In the genomic region with DNA sequence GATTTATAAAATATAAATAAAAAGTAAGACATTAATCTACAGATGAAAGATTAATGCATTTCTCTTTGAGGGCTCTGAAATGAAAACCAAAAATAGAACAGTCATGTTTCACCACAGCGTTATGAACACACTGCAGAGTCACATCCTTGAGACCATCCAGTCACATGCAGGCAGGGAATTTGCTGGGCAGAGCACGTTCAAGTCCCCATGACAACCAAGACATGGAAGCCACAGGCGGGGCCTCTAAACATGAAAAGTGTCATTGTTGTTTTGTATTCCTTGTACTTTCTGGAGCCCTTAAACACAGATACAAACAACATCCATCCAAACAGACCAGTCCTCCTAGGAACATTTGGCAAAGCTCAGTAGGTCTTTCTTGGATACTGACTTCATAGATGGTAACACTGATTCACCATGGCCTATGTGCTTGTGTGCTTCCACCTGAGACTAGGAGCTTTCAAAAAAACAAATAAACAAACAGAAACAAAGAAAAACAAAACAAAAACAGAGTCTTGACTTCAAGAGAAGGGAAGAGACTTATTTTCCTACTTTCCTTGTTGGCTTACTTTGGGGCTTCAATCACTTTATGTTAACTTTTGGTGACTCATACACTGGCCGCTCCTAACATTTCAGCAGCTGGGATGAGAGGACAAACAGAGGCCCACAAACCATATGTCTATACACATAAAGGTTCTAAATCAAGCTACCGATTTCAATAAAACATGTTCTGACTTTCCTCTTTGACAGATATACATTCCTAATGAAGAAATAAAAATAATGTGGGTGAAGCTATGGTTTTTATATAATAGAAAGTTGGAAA, we compare ENCODE assay signal across 22 cellular contexts.
"Had no signal": no experiment of that assay in that cellular context is flagged by ENCODE, and none has a peak within 500 bp of the region (broad histone marks: within the 10 kb centered on the region; RNA-seq: fewer than 3 reads in every experiment).

No MANE protein-coding gene starts in this region.

- H3K36me3 Mint-ChIP-seq: activated CD4-positive, alpha-beta memory T cell treated with anti-CD3 and anti-CD28 coated beads for 36 hours; activated CD8-positive, alpha-beta memory T cell treated with anti-CD3 and anti-CD28 coated beads, Interleukin-2, amount 10 ng/mL, durations not matched to agents 7 days and 5 days; natural killer cell had no signal

- H3K27ac ChIP-seq: foreskin keratinocyte, suprapubic skin had no signal

- H3K4me3 ChIP-seq: mucosa of descending colon, smooth muscle cell, suprapubic skin had no signal

- H3K27me3 ChIP-seq: suprapubic skin had no signal

- DNase-seq: activated CD4-positive, alpha-beta memory T cell treated with anti-CD3 and anti-CD28 coated beads for 36 hours; activated CD4-positive, alpha-beta T cell treated with anti-CD3 and anti-CD28 coated beads for 36 hours; activated CD8-positive, alpha-beta memory T cell treated with anti-CD3 and anti-CD28 coated beads, Interleukin-2, amount 10 ng/mL, durations not matched to agents 7 days and 5 days; activated naive CD4-positive, alpha-beta T cell treated with anti-CD3 and anti-CD28 coated beads for 36 hours; activated naive CD8-positive, alpha-beta T cell treated with anti-CD3 and anti-CD28 coated beads, Interleukin-2, amount 50 U/mL, for 24 hours; activated T-cell treated with anti-CD3 and anti-CD28 coated beads, Interleukin-2, amount 50 U/mL, for 1 hour; aorta; effector CD8-positive, alpha-beta T cell; foreskin keratinocyte; islet precursor cell; mucosa of descending colon; natural killer cell; posterior cingulate gyrus; right cardiac atrium; stimulated activated CD4-positive, alpha-beta T cell treated with anti-CD3 and anti-CD28 coated beads, Interleukin-4, amount 100 ng/mL, for 4 hours; stimulated activated CD8-positive, alpha-beta memory T cell treated with anti-CD3 and anti-CD28 coated beads, Interleukin-4, amount 100 ng/mL, for 48 hours; stimulated activated naive CD4-positive, alpha-beta T cell treated with Interleukin-2 at 50 U/mL for 16 hours; T-helper 17 cell; trophoblast cell had no signal

- H3K27ac Mint-ChIP-seq: activated CD4-positive, alpha-beta memory T cell treated with anti-CD3 and anti-CD28 coated beads for 36 hours; activated CD4-positive, alpha-beta T cell treated with anti-CD3 and anti-CD28 coated beads for 36 hours; activated CD8-positive, alpha-beta memory T cell treated with anti-CD3 and anti-CD28 coated beads, Interleukin-2, amount 10 ng/mL, durations not matched to agents 7 days and 5 days; activated naive CD4-positive, alpha-beta T cell treated with anti-CD3 and anti-CD28 coated beads for 36 hours; activated naive CD8-positive, alpha-beta T cell treated with anti-CD3 and anti-CD28 coated beads, Interleukin-2, amount 50 U/mL, for 24 hours; activated T-helper 2 cell treated with anti-CD3 and anti-CD28 coated beads, Interferon-gamma antibody, Interleukin-2, Interleukin-4, amounts not matched to agents 10 μg/mL and 5 μg/mL and 100 μg/mL, durations not matched to agents 14 hours and 24 hours and 36 hours; natural killer cell; T-helper 17 cell had no signal

- H3K27me3 Mint-ChIP-seq: activated CD4-positive, alpha-beta memory T cell treated with anti-CD3 and anti-CD28 coated beads for 36 hours; activated CD4-positive, alpha-beta T cell treated with anti-CD3 and anti-CD28 coated beads for 36 hours; activated CD8-positive, alpha-beta memory T cell treated with anti-CD3 and anti-CD28 coated beads, Interleukin-2, amount 10 ng/mL, durations not matched to agents 7 days and 5 days; activated naive CD8-positive, alpha-beta T cell treated with anti-CD3 and anti-CD28 coated beads, Interleukin-2, amount 50 U/mL, for 24 hours; T-helper 17 cell had no signal

- H3K9me3 Mint-ChIP-seq: activated T-helper 2 cell treated with anti-CD3 and anti-CD28 coated beads, Interferon-gamma antibody, Interleukin-2, Interleukin-4, amounts not matched to agents 10 μg/mL and 5 μg/mL and 100 μg/mL, durations not matched to agents 14 hours and 24 hours and 36 hours had no signal

- H3K4me1 Mint-ChIP-seq: activated CD4-positive, alpha-beta T cell treated with anti-CD3 and anti-CD28 coated beads for 36 hours; activated CD8-positive, alpha-beta memory T cell treated with anti-CD3 and anti-CD28 coated beads, Interleukin-2, amount 10 ng/mL, durations not matched to agents 7 days and 5 days; activated naive CD8-positive, alpha-beta T cell treated with anti-CD3 and anti-CD28 coated beads, Interleukin-2, amount 50 U/mL, for 24 hours; natural killer cell; T-helper 17 cell had no signal

- ATAC-seq: activated CD4-positive, alpha-beta T cell treated with anti-CD3 and anti-CD28 coated beads for 36 hours; activated CD8-positive, alpha-beta memory T cell treated with anti-CD3 and anti-CD28 coated beads, Interleukin-2, amount 10 ng/mL, durations not matched to agents 7 days and 5 days; activated naive CD8-positive, alpha-beta T cell treated with anti-CD3 and anti-CD28 coated beads, Interleukin-2, amount 50 U/mL, for 24 hours; foreskin keratinocyte; mucosa of descending colon; natural killer cell; right cardiac atrium; T-helper 17 cell had no signal

- H3K4me3 Mint-ChIP-seq: activated CD4-positive, alpha-beta memory T cell treated with anti-CD3 and anti-CD28 coated beads for 36 hours; activated CD4-positive, alpha-beta T cell treated with anti-CD3 and anti-CD28 coated beads for 36 hours; activated CD8-positive, alpha-beta memory T cell treated with anti-CD3 and anti-CD28 coated beads, Interleukin-2, amount 10 ng/mL, durations not matched to agents 7 days and 5 days; activated naive CD4-positive, alpha-beta T cell treated with anti-CD3 and anti-CD28 coated beads for 36 hours; activated naive CD8-positive, alpha-beta T cell treated with anti-CD3 and anti-CD28 coated beads, Interleukin-2, amount 50 U/mL, for 24 hours; natural killer cell; T-helper 17 cell had no signal

- H3K9me3 ChIP-seq: mucosa of descending colon, suprapubic skin had no signal

- H3K4me1 ChIP-seq: foreskin keratinocyte, suprapubic skin had no signal

- H3K36me3 ChIP-seq: suprapubic skin had no signal

- H3K4me2 ChIP-seq: smooth muscle cell had no signal
